In genomic region chr14:32808574-32809098, GRCh38 we compare ENCODE assay signal across 10 cellular contexts.
DNase-seq lines count a peak whose midpoint lies in the region; ATAC-seq and TF ChIP-seq lines count a peak whose summit lies in the region.
"Had no signal": no experiment of that assay in that cellular context is flagged by ENCODE, and none has a peak within 500 bp of the region (broad histone marks: within the 10 kb centered on the region; RNA-seq: fewer than 3 reads in every experiment).

No MANE protein-coding gene starts in this region.

- H3K4me3 ChIP-seq in IMR-90 (ENCODE audit: insufficient read depth, low read depth, low read length) (no peak overlapping the region), PC-3 (ENCODE audit: low read length) (no peak overlapping the region), foreskin fibroblast (ENCODE audit: low read depth in 1 of 2, low read length in 2 of 2) (no peak overlapping the region), skeletal muscle cell (ENCODE audit: low read depth, low read length) (no peak overlapping the region)

- H2BK120ac ChIP-seq in IMR-90 (ENCODE audit: low read depth, low read length): no peak overlapping the region

- H2BK20ac ChIP-seq in IMR-90 (ENCODE audit: low read depth, low read length): no peak overlapping the region

- peak; percentile 60 for ATAC-seq in IMR-90 (ENCODE audit: low read depth)
- ATAC-seq in PC-3: peak; percentile 89
- no peak for ATAC-seq in HG02759 (IDR thresholded peaks at IDR 0.05; ENCODE audit: unreplicated experiment)
- no peak for ATAC-seq in SK-N-SH treated with all-trans-retinoic acid at 6 μM for 48 hours

- no peak overlapping the region for H4K8ac ChIP-seq in IMR-90 (ENCODE audit: low read depth in 2 of 2, low read length in 2 of 2)

- in situ Hi-C loops in IMR-90 (cut with MboI; ENCODE audit: low sequenced_read_pairs): no loop called here

- no CpG with 5 or more reads among the region's 7 CpGs for WGBS in IMR-90 (ENCODE audit: extremely low coverage in 2 of 2, insufficient read length in 1 of 2), 2 experiments

- CTCF ChIA-PET in IMR-90 (lab: Yijun Ruan, JAX) (interaction anchor here (1.8 kb wide), 1 partner anchor 14 kb away, joined by 5 read pairs; no protein-coding TSS in a partner anchor), PC-3 (lab: Charles Lee) (interaction anchor here (0.6 kb wide), 1 partner anchor 256 kb away, joined by 3 read pairs; no protein-coding TSS in a partner anchor)

- H3F3A ChIP-seq in PC-3 (ENCODE audit: low read length, unreplicated experiment): no peaks in the 10 kb centered on the region

- H3K79me1 ChIP-seq in IMR-90 (ENCODE audit: low read depth in 1 of 2, low read length in 2 of 2): no peaks in the 10 kb centered on the region

- H3K18ac ChIP-seq in IMR-90 (ENCODE audit: low read depth, low read length): no peak overlapping the region

- intact Hi-C loops in IMR-90 (cut with micrococcal nuclease) (no loop called here), PC-3 (cut with micrococcal nuclease) (no loop called here)

- H3K27me3 ChIP-seq in IMR-90 (ENCODE audit: control insufficient read depth, insufficient read depth, low read length) (no peaks in the 10 kb centered on the region; the same call in 1 of the 2 replicates), PC-3 (ENCODE audit: low read length) (no peaks in the 10 kb centered on the region)
- H3K27me3 ChIP-seq: neutrophil had no signal

- H3K9me3 ChIP-seq in IMR-90 (ENCODE audit: control insufficient read depth, insufficient read depth, low read length): no peaks in the 10 kb centered on the region; the same call in 1 of the 2 replicates
- peaks cover 20% of the 10 kb centered on the region for H3K9me3 ChIP-seq in PC-3 (ENCODE audit: low read length)

- no peaks in the 10 kb centered on the region for H3K79me2 ChIP-seq in PC-3 (ENCODE audit: low read length)

- no peak for TF ChIP-seq POLR2A in IMR-90 (IDR thresholded peaks at IDR 0.05; ENCODE audit: low read depth, low read length)

- POLR2A ChIA-PET in IMR-90 (lab: Charles Lee; ENCODE audit: unreplicated experiment) (no interaction called here), PC-3 (lab: Charles Lee; ENCODE audit: unreplicated experiment) (no interaction called here)

- no peak overlapping the region for H2AK5ac ChIP-seq in IMR-90 (ENCODE audit: low read depth, low read length)

- no peak for TF ChIP-seq RAD21 in IMR-90 (IDR thresholded peaks at IDR 0.05; ENCODE audit: low read length)

- H4K91ac ChIP-seq in IMR-90 (ENCODE audit: insufficient read depth, low read depth, low read length): no peak overlapping the region

- no peaks in the 10 kb centered on the region for H3K9me2 ChIP-seq in PC-3 (replicated peaks; ENCODE audit: low read length)

- H3K36me3 ChIP-seq in IMR-90 (ENCODE audit: control insufficient read depth, insufficient read depth, low read length) (no peaks in the 10 kb centered on the region), PC-3 (ENCODE audit: low read depth, low read length) (no peaks in the 10 kb centered on the region)
- H3K36me3 ChIP-seq: neutrophil had no signal

- H3K14ac ChIP-seq in IMR-90 (replicated peaks; ENCODE audit: low read depth, low read length): no peak overlapping the region

- DNase-seq in IMR-90: no peak
- DNase-seq in PC-3: peak; percentile 51
- peak; percentile 7 to 59 for DNase-seq in foreskin fibroblast
- DNase-seq in skeletal muscle cell (ENCODE audit: low read depth): peak; percentile 35
- DNase-seq in central memory CD4-positive, alpha-beta T cell: no peak
- DNase-seq: activated CD4-positive, alpha-beta memory T cell treated with anti-CD3 and anti-CD28 coated beads, Interleukin-2, amount 10 ng/mL, durations not matched to agents 7 days and 5 days had no signal

- H3K4me1 ChIP-seq in IMR-90 (ENCODE audit: control insufficient read depth, insufficient read depth, low read length) (no peaks in the 10 kb centered on the region), PC-3 (ENCODE audit: insufficient read depth, low read length) (0 out of 2 replicates have a peak, but pooled peaks cover 3% of the 10 kb centered on the region)

- no peaks in the 10 kb centered on the region for H3K9me1 ChIP-seq in IMR-90 (ENCODE audit: insufficient read depth, low read length)

- H2AFZ ChIP-seq in IMR-90 (replicated peaks; ENCODE audit: low read length, poor library complexity): no peak overlapping the region
- H2AFZ ChIP-seq in PC-3 (ENCODE audit: low read length): peak overlapping the region; percentile 31; the same call in 1 of the 2 replicates

- H3K4me2 ChIP-seq in IMR-90 (ENCODE audit: low read depth, low read length) (no peak overlapping the region), PC-3 (ENCODE audit: low read length) (peak overlapping the region; percentile 45)

- no peak overlapping the region for H2BK5ac ChIP-seq in IMR-90 (ENCODE audit: low read depth, low read length, poor library complexity, severe bottlenecking)

- no peak overlapping the region for H3K23ac ChIP-seq in IMR-90 (ENCODE audit: low read depth, low read length)

- H3K4ac ChIP-seq in IMR-90 (ENCODE audit: low read depth, low read length): no peak overlapping the region

- no peak overlapping the region for H2AK9ac ChIP-seq in IMR-90 (replicated peaks; ENCODE audit: low read depth, low read length, poor library complexity)

- no peak overlapping the region for H3K27ac ChIP-seq in IMR-90 (ENCODE audit: insufficient read depth, low read length)
- H3K27ac ChIP-seq in PC-3 (ENCODE audit: low read length): no peak overlapping the region
- H3K27ac ChIP-seq: neutrophil, RWPE1 had no signal

- H3K9ac ChIP-seq in IMR-90 (ENCODE audit: low read depth, low read length) (no peak overlapping the region), PC-3 (ENCODE audit: low read length) (no peak overlapping the region)

- dilution Hi-C loops in IMR-90 (cut with HindIII; ENCODE audit: low sequenced_read_pairs, unreplicated experiment): no loop called here

- TF ChIP-seq CTCF in IMR-90 (conservative IDR thresholded peaks at IDR 0.05; ENCODE audit: low read depth, low read length): no peak
- no peak for TF ChIP-seq CTCF in PC-3 (conservative IDR thresholded peaks at IDR 0.05; ENCODE audit: low read depth, low read length)
- TF ChIP-seq CTCF in foreskin fibroblast (IDR thresholded peaks at IDR 0.05; ENCODE audit: low read depth, low read length): no peak

- H3K56ac ChIP-seq in IMR-90 (ENCODE audit: extremely low read depth, insufficient read depth, low read length): no peak overlapping the region

- H4K20me1 ChIP-seq in IMR-90 (ENCODE audit: insufficient read depth, low read length) (no peaks in the 10 kb centered on the region), PC-3 (ENCODE audit: low read length) (no peaks in the 10 kb centered on the region)

- no peak overlapping the region for H4K5ac ChIP-seq in IMR-90 (ENCODE audit: low read depth, low read length)

- BruUV-seq in IMR-90 (replicated peaks; lab: Mats Ljungman, UMichigan) (no TSS peak), PC-3 (replicated peaks; lab: Mats Ljungman, UMichigan) (no TSS peak)

- no peak overlapping the region for H2BK15ac ChIP-seq in IMR-90 (ENCODE audit: low read depth, low read length)

TF ChIP-seq in IMR-90, 13 proteins besides CTCF, POLR2A, EP300 and RAD21:
- TF ChIP-seq MAZ (IDR thresholded peaks at IDR 0.05; ENCODE audit: borderline replicate concordance, low read depth, low read length) (no peak), MXI1 (IDR thresholded peaks at IDR 0.05; ENCODE audit: borderline replicate concordance, low read depth, low read length) (no peak)

TF ChIP-seq in SK-N-SH treated with all-trans-retinoic acid at 6 μM for 48 hours, 23 proteins besides CTCF, POLR2A, EP300 and RAD21:
- TF ChIP-seq GLIS3 (CRISPR knock-in tag; IDR thresholded peaks at IDR 0.05) (no peak), PPARA (CRISPR knock-in tag; IDR thresholded peaks at IDR 0.05; ENCODE audit: borderline replicate concordance) (no peak), ZNF8 (CRISPR knock-in tag; IDR thresholded peaks at IDR 0.05) (no peak), ZC3H10 (CRISPR knock-in tag; IDR thresholded peaks at IDR 0.05) (no peak)
TF ChIP-seq in SK-N-SH treated with all-trans-retinoic acid at 6 μM for 48 hours: peak in this region for 0.

Comparison
In these comparisons a context has a peak if more than half of its experiments do, and no peak if none do; other contexts are left out.
1. ATAC-seq: peak in IMR-90 (single experiment) and PC-3 (single experiment); none in HG02759 (single experiment) and SK-N-SH treated with all-trans-retinoic acid at 6 μM for 48 hours (single experiment).
2. DNase-seq: peak in PC-3 (single experiment), foreskin fibroblast (2 of 2) and skeletal muscle cell (single experiment); none in IMR-90 (single experiment) and central memory CD4-positive, alpha-beta T cell (single experiment).